In the genomic region with DNA sequence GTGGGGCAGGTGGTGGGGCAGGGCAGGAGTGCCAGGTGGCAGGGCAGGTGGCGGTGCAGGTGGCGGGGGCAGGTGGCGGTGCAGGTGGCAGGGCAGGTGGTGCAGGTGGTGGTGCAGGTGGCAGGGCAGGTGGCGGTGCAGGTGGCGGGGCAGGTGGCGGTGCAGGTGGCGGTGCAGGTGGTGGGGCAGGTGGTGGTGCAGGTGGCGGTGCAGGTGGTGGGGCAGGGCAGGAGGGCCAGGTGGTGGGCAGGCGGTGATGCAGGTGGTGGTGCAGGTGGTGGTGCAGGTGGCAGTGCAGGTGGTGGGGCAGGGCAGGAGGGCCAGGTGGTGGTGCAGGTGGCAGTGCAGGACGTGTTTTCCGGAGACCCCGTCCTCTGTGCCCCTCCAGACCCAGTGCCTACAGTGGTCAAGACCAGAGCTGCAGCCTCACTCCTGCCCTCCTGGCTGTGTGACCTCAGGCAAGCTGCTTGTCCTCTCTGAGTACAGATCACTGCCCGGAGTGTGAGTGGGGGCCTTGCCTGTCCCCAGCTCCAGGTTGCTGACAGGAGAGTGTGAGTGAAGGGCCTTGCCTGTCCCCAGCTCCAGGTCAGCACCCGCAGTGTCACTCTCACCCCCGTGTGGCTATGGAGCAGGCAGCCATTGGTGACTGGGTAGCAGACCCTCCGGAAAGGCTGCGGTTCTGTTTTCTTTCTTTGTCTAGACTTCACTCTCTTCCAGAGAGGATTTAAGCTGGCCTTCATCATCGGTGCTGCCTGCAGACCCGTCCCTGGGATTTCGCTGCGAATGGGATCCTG, we compare ENCODE assay signal across 1 cellular context.
TF ChIP-seq lines count a peak whose summit lies in the region.

No MANE protein-coding gene starts in this region.

TF ChIP-seq in GM23338, 12 proteins besides CTCF, POLR2A, EP300 and RAD21:
- TF ChIP-seq POLR2AphosphoS5 (IDR thresholded peaks at IDR 0.05; ENCODE audit: low read depth) (no peak), ZNF331 (CRISPR knock-in tag; IDR thresholded peaks at IDR 0.05; ENCODE audit: low read depth) (no peak), JUNB (IDR thresholded peaks at IDR 0.05; ENCODE audit: unreplicated experiment) (no peak), EZH2phosphoT487 (IDR thresholded peaks at IDR 0.05; ENCODE audit: unreplicated experiment) (no peak), ZNF114 (CRISPR knock-in tag; IDR thresholded peaks at IDR 0.05) (no peak), CREB1 (CRISPR knock-in tag; IDR thresholded peaks at IDR 0.05; ENCODE audit: low read depth) (no peak), NANOG (IDR thresholded peaks at IDR 0.05; ENCODE audit: borderline replicate concordance) (no peak)
- TF ChIP-seq, protein P1, sequence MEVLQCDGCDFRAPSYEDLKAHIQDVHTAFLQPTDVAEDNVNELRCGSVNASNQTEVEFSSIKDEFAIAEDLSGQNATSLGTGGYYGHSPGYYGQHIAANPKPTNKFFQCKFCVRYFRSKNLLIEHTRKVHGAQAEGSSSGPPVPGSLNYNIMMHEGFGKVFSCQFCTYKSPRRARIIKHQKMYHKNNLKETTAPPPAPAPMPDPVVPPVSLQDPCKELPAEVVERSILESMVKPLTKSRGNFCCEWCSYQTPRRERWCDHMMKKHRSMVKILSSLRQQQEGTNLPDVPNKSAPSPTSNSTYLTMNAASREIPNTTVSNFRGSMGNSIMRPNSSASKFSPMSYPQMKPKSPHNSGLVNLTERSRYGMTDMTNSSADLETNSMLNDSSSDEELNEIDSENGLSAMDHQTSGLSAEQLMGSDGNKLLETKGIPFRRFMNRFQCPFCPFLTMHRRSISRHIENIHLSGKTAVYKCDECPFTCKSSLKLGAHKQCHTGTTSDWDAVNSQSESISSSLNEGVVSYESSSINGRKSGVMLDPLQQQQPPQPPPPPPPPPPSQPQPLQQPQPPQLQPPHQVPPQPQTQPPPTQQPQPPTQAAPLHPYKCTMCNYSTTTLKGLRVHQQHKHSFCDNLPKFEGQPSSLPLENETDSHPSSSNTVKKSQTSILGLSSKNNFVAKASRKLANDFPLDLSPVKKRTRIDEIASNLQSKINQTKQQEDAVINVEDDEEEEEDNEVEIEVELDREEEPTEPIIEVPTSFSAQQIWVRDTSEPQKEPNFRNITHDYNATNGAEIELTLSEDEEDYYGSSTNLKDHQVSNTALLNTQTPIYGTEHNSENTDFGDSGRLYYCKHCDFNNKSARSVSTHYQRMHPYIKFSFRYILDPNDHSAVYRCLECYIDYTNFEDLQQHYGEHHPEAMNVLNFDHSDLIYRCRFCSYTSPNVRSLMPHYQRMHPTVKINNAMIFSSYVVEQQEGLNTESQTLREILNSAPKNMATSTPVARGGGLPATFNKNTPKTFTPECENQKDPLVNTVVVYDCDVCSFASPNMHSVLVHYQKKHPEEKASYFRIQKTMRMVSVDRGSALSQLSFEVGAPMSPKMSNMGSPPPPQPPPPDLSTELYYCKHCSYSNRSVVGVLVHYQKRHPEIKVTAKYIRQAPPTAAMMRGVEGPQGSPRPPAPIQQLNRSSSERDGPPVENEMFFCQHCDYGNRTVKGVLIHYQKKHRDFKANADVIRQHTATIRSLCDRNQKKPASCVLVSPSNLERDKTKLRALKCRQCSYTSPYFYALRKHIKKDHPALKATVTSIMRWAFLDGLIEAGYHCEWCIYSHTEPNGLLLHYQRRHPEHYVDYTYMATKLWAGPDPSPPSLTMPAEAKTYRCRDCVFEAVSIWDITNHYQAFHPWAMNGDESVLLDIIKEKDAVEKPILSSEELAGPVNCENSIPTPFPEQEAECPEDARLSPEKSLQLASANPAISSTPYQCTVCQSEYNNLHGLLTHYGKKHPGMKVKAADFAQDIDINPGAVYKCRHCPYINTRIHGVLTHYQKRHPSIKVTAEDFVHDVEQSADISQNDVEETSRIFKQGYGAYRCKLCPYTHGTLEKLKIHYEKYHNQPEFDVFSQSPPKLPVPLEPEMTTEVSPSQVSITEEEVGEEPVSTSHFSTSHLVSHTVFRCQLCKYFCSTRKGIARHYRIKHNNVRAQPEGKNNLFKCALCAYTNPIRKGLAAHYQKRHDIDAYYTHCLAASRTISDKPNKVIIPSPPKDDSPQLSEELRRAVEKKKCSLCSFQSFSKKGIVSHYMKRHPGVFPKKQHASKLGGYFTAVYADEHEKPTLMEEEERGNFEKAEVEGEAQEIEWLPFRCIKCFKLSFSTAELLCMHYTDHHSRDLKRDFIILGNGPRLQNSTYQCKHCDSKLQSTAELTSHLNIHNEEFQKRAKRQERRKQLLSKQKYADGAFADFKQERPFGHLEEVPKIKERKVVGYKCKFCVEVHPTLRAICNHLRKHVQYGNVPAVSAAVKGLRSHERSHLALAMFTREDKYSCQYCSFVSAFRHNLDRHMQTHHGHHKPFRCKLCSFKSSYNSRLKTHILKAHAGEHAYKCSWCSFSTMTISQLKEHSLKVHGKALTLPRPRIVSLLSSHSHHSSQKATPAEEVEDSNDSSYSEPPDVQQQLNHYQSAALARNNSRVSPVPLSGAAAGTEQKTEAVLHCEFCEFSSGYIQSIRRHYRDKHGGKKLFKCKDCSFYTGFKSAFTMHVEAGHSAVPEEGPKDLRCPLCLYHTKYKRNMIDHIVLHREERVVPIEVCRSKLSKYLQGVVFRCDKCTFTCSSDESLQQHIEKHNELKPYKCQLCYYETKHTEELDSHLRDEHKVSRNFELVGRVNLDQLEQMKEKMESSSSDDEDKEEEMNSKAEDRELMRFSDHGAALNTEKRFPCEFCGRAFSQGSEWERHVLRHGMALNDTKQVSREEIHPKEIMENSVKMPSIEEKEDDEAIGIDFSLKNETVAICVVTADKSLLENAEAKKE (CRISPR knock-in tag; IDR thresholded peaks at IDR 0.05) = no peak
- TF ChIP-seq, protein P2, sequence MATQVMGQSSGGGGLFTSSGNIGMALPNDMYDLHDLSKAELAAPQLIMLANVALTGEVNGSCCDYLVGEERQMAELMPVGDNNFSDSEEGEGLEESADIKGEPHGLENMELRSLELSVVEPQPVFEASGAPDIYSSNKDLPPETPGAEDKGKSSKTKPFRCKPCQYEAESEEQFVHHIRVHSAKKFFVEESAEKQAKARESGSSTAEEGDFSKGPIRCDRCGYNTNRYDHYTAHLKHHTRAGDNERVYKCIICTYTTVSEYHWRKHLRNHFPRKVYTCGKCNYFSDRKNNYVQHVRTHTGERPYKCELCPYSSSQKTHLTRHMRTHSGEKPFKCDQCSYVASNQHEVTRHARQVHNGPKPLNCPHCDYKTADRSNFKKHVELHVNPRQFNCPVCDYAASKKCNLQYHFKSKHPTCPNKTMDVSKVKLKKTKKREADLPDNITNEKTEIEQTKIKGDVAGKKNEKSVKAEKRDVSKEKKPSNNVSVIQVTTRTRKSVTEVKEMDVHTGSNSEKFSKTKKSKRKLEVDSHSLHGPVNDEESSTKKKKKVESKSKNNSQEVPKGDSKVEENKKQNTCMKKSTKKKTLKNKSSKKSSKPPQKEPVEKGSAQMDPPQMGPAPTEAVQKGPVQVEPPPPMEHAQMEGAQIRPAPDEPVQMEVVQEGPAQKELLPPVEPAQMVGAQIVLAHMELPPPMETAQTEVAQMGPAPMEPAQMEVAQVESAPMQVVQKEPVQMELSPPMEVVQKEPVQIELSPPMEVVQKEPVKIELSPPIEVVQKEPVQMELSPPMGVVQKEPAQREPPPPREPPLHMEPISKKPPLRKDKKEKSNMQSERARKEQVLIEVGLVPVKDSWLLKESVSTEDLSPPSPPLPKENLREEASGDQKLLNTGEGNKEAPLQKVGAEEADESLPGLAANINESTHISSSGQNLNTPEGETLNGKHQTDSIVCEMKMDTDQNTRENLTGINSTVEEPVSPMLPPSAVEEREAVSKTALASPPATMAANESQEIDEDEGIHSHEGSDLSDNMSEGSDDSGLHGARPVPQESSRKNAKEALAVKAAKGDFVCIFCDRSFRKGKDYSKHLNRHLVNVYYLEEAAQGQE (IDR thresholded peaks at IDR 0.05; ENCODE audit: unreplicated experiment) = no peak
TF ChIP-seq in GM23338: peak in this region for 0.
